8 cellular contexts compared by ENCODE assay signal in the genomic region with DNA sequence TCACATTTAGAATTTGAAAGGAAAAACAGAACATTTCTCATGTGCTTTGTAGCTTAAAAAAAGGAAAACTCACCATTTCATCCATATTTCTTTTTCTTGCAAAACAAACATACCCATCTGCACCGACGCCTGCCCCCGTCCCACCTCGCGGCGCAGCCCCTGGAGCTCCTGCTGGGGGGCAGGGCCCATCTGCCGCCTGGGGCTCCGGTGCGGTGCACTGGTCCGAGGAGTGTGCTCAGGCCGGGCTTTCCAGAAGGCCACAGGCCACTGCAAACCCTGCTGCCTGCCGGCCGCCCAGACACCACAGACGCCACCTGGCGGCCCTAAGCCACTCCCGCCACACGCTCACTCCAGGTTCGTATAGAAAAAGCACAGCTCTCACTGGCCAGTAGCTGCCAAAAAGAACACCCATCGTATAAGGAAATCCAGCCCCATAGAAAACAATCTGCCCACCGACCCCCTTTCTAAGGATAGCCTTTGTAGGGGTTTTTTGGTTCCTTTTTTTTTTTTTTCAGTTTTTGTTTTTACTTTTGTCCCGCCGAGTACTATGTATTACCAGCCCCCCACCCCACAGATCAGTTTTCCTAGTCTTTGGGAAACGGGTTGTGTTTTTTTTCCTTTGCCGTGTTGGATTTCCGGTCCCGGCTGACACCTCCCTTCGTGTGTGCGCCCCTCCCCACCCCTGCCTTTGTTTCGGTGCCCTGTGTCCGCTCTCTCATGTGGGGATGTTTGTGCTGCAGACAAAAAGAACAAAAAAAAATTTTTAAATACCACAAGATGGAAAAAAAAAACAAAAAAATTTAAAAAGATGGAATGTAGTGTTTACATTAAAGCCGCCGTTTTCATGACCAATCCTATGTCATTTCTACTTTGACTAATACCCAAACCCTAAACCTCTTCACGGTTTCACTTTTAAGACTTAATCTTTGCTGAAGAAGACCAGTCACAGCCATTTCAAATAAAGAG.
DNase-seq lines count a peak whose midpoint lies in the region; ATAC-seq, FAIRE-seq and TF ChIP-seq lines count a peak whose summit lies in the region.

No MANE protein-coding gene starts in this region.

- H3K9me1 ChIP-seq in keratinocyte (ENCODE audit: control insufficient read depth, extremely low read depth, insufficient read depth, low read length), result no peaks in the 10 kb centered on the region

- no peaks in the 10 kb centered on the region for H3K79me2 ChIP-seq in keratinocyte (ENCODE audit: control insufficient read depth, insufficient read depth, low read length)

- H3K36me3 ChIP-seq in keratinocyte (ENCODE audit: control insufficient read depth in 2 of 2, extremely low read depth in 1 of 2, insufficient read depth in 2 of 2, low read length in 2 of 2), result no peaks in the 10 kb centered on the region

- no peaks in the 10 kb centered on the region for H3K9me3 Mint-ChIP-seq in chondrocyte (ENCODE audit: low read depth)

- ATAC-seq in HG02571 (IDR thresholded peaks at IDR 0.05; ENCODE audit: unreplicated experiment), result peak; percentile 84

- H3K4me3 ChIP-seq in GM12865 (ENCODE audit: low read depth, low read length), result peak overlapping the region; percentile 61
- peak overlapping the region in 1 of 3 experiments; percentile 18 for H3K4me3 ChIP-seq in keratinocyte (ENCODE audit: control insufficient read depth in 2 of 3, extremely low read depth in 1 of 3, insufficient read depth in 2 of 3, low read depth in 1 of 3, low read length in 3 of 3)

- peak overlapping the region; percentile 47 for H3K9ac ChIP-seq in keratinocyte (ENCODE audit: control insufficient read depth, extremely low read depth, insufficient read depth, low read length)

- no peaks in the 10 kb centered on the region for H3K9me3 ChIP-seq in keratinocyte (ENCODE audit: control insufficient read depth, low read depth, low read length)

- H2AFZ ChIP-seq in keratinocyte (ENCODE audit: control insufficient read depth, low read length), result peak overlapping the region; percentile 26

- H3K27me3 ChIP-seq in keratinocyte (ENCODE audit: control insufficient read depth, extremely low read depth, insufficient read depth, low read length), result peaks cover 8% of the 10 kb centered on the region

- peaks cover 31% of the 10 kb centered on the region for H3K4me1 Mint-ChIP-seq in chondrocyte (ENCODE audit: low read depth)

- H3K27me3 Mint-ChIP-seq in chondrocyte (ENCODE audit: low read depth), result no peaks in the 10 kb centered on the region

- H4K20me1 ChIP-seq in keratinocyte (ENCODE audit: control insufficient read depth, extremely low read depth, insufficient read depth, low read length), result no peaks in the 10 kb centered on the region

- no peaks in the 10 kb centered on the region for H3K36me3 Mint-ChIP-seq in chondrocyte (ENCODE audit: low read depth)

- TF ChIP-seq CTCF in GM12865 (IDR thresholded peaks at IDR 0.05; ENCODE audit: insufficient read depth, low read depth, low read length, missing control alignments) (peak; percentile 88), chondrocyte (IDR thresholded peaks at IDR 0.05) (peak; percentile 96), keratinocyte (optimal IDR thresholded peaks at IDR 0.05 in 1 of 3, IDR thresholded peaks at IDR 0.05 in 1 of 3, conservative IDR thresholded peaks at IDR 0.05 in 1 of 3; ENCODE audit: extremely low read depth in 1 of 3, insufficient read depth in 2 of 3, low read length in 3 of 3) (peak; percentile 82 to 97 (median 93))

- H3K4me3 Mint-ChIP-seq in chondrocyte (ENCODE audit: unreplicated experiment), result peak overlapping the region; percentile 74

- peak overlapping the region; percentile 20 for H3K27ac ChIP-seq in keratinocyte (ENCODE audit: control insufficient read depth, insufficient read depth, low read length)

- DNase-seq in GM12865 (ENCODE audit: low read depth) (peak; percentile 91), MV-4-11 (lab: John Stamatoyannopoulos, UW) (peak; percentile 54), chondrocyte (ENCODE audit: low spot score) (peak; percentile 94), keratinocyte (ENCODE audit: low read depth, low spot score) (no peak), NCI-H1092 treated with DMSO at 0.1 percent for 48 hours (lab: John Stamatoyannopoulos, UW) (no peak)
- DNase-seq in activated CD4-positive, CD25-positive, alpha-beta regulatory T cell (lab: John Stamatoyannopoulos, UW), result peak in 3 of 4 experiments; percentile 17 to 25 (median 19)
- peak; percentile 26 to 49 (median 46) for DNase-seq in stimulated activated CD4-positive, alpha-beta T cell treated with anti-CD3 and anti-CD28 coated beads, Interleukin-12 subunit alpha, Interleukin-12 subunit beta, amount 100 ng/mL, for 48 hours (ENCODE audit: low read depth in 2 of 3, low spot score in 1 of 3)

- peak overlapping the region; percentile 98 for H3K27ac Mint-ChIP-seq in chondrocyte (ENCODE audit: unreplicated experiment)

- peak overlapping the region; percentile 69 for H3K4me2 ChIP-seq in keratinocyte (ENCODE audit: control insufficient read depth, extremely low read depth, insufficient read depth, low read depth, low read length)

- H3K4me1 ChIP-seq in keratinocyte (ENCODE audit: control insufficient read depth, extremely low read depth, insufficient read depth, low read length), result peaks cover 4% of the 10 kb centered on the region

- peak; percentile 81 for FAIRE-seq in keratinocyte (lab: Jason Lieb, UNC)

- dilution Hi-C loops in keratinocyte (cut with MboI; ENCODE audit: extremely low pct_ligation_motif_present, low sequenced_read_pairs), result no loop called here

Comparison
In these comparisons a context has a peak if more than half of its experiments do, and no peak if none do; other contexts are left out.
1. DNase-seq: peak in GM12865 (single experiment), MV-4-11 (single experiment), activated CD4-positive, CD25-positive, alpha-beta regulatory T cell (3 of 4), chondrocyte (single experiment) and stimulated activated CD4-positive, alpha-beta T cell treated with anti-CD3 and anti-CD28 coated beads, Interleukin-12 subunit alpha, Interleukin-12 subunit beta, amount 100 ng/mL, for 48 hours (3 of 3); none in keratinocyte (single experiment) and NCI-H1092 treated with DMSO at 0.1 percent for 48 hours (single experiment).
2. Peak in every context shown above with its lines, with median percentiles within 50 percentile points of each other: CTCF ChIP-seq.